In genomic region chr1:78491311-78492071, GRCh38 we compare ENCODE assay signal across 9 cellular contexts. TPM values are rescaled to one million over a fixed set of nuclear protein-coding genes. Genes with fewer than 3 reads are reported as not detected.
DNase-seq lines count a peak whose midpoint lies in the region; ATAC-seq, FAIRE-seq and TF ChIP-seq lines count a peak whose summit lies in the region.
"Had no signal": no experiment of that assay in that cellular context is flagged by ENCODE, and none has a peak within 500 bp of the region (broad histone marks: within the 10 kb centered on the region; RNA-seq: fewer than 3 reads in every experiment).

No MANE protein-coding gene starts in this region.

- H3K36me3 ChIP-seq in adrenal gland (replicated peaks in 1 of 2): no peaks in the 10 kb centered on the region
- H3K36me3 ChIP-seq in iPS-15b (ENCODE audit: control insufficient read depth, insufficient read depth, low read length): no peaks in the 10 kb centered on the region
- no peaks in the 10 kb centered on the region for H3K36me3 ChIP-seq in smooth muscle cell (ENCODE audit: low read depth)

- peaks cover 33% of the 10 kb centered on the region for H3K27me3 Mint-ChIP-seq in activated T-cell treated with anti-CD3 and anti-CD28 coated beads, Interleukin-2, amount 50 U/mL, for 4 hours (ENCODE audit: low read depth)

- no peaks in the 10 kb centered on the region for H3K79me2 ChIP-seq in smooth muscle cell (ENCODE audit: low read depth)

- FAIRE-seq in GM12892 (lab: Jason Lieb, UNC): no peak

- H4K20me1 ChIP-seq in smooth muscle cell (ENCODE audit: low read depth): no peaks in the 10 kb centered on the region

- H3K4me1 Mint-ChIP-seq in activated T-cell treated with anti-CD3 and anti-CD28 coated beads, Interleukin-2, amount 50 U/mL, for 4 hours (ENCODE audit: low read depth): peaks cover 3% of the 10 kb centered on the region

- H3F3A ChIP-seq in smooth muscle cell (ENCODE audit: low read depth): no peaks in the 10 kb centered on the region

- intact Hi-C loops in adrenal gland (cut with DNase I): no loop called here

- peak; percentile 46 for DNase-seq in HEK293T (ENCODE audit: extremely low spot score)
- peak; percentile 28 to 79 (median 47) for DNase-seq in adrenal gland
- DNase-seq in smooth muscle cell (lab: John Stamatoyannopoulos, UW; ENCODE audit: unreplicated experiment): no peak
- DNase-seq in GM12892 (ENCODE audit: insufficient read length): no peak
- no peak for DNase-seq in activated T-cell treated with anti-CD3 and anti-CD28 coated beads, Interleukin-2, amount 50 U/mL, for 4 hours
- DNase-seq: activated naive CD4-positive, alpha-beta T cell had no signal

- TF ChIP-seq CTCF in adrenal gland (IDR thresholded peaks at IDR 0.05) (no peak), smooth muscle cell (IDR thresholded peaks at IDR 0.05; ENCODE audit: borderline replicate concordance, insufficient read depth, poor library complexity, severe bottlenecking) (no peak)

- peak overlapping the region; percentile 82 for H3K4me2 ChIP-seq in smooth muscle cell

- H3K9me3 Mint-ChIP-seq in activated T-cell treated with anti-CD3 and anti-CD28 coated beads, Interleukin-2, amount 50 U/mL, for 4 hours: no peaks in the 10 kb centered on the region

- peak overlapping the region in 2 of 4 donors; percentile 55 to 63 for H3K4me3 ChIP-seq in adrenal gland
- H3K4me3 ChIP-seq in iPS-15b (ENCODE audit: low read depth, low read length): peak overlapping the region; percentile 76
- peak overlapping the region; percentile 48 for H3K4me3 ChIP-seq in smooth muscle cell

- ATAC-seq in HG02852 (IDR thresholded peaks at IDR 0.05; ENCODE audit: unreplicated experiment) (no peak), GM21528 (IDR thresholded peaks at IDR 0.05; ENCODE audit: low FRiP score, unreplicated experiment) (no peak)
- no peak for ATAC-seq in activated T-cell treated with anti-CD3 and anti-CD28 coated beads, Interleukin-2, amount 50 U/mL, for 4 hours

- H2AFZ ChIP-seq in smooth muscle cell (ENCODE audit: low read depth): peak overlapping the region; percentile 84

- no peak overlapping the region for H3K4me3 Mint-ChIP-seq in activated T-cell treated with anti-CD3 and anti-CD28 coated beads, Interleukin-2, amount 50 U/mL, for 4 hours

- 2 to 4% (median 3%) methylated on average over 22 to 40 of the region's 40 CpGs for WGBS in adrenal gland, 4 donors
- WGBS in smooth muscle cell (ENCODE audit: low lambda C conversion rate): 6% methylated on average over 38 of the region's 40 CpGs

- H3K9me3 ChIP-seq in adrenal gland (replicated peaks in 1 of 3): no peaks in the 10 kb centered on the region
- no peaks in the 10 kb centered on the region for H3K9me3 ChIP-seq in iPS-15b (ENCODE audit: control insufficient read depth, insufficient read depth, low read length)
- H3K9me3 ChIP-seq in smooth muscle cell (replicated peaks; ENCODE audit: low read depth): no peaks in the 10 kb centered on the region

- H3K9ac ChIP-seq in iPS-15b (ENCODE audit: low read depth, low read length) (no peak overlapping the region), smooth muscle cell (ENCODE audit: low read depth) (no peak overlapping the region)

- TF ChIP-seq POLR2A in adrenal gland (IDR thresholded peaks at IDR 0.05): peak in 1 of 2 donors; percentile 56
- no peak for TF ChIP-seq POLR2A in GM12892 (IDR thresholded peaks at IDR 0.05; ENCODE audit: low read depth, low read length)

- POLR2A ChIA-PET in HEK293T (lab: Yijun Ruan, JAX): no interaction called here

- CTCF ChIA-PET in HEK293T (lab: Yijun Ruan, JAX): interaction anchor here (2.0 kb wide), 1 partner anchor 158 kb away, joined by 6 read pairs; no protein-coding TSS in a partner anchor

- peaks cover 0 to 8% of the 10 kb centered on the region in 2 donors for H3K4me1 ChIP-seq in adrenal gland (replicated peaks in 1 of 2)
- H3K4me1 ChIP-seq in iPS-15b (ENCODE audit: control insufficient read depth, insufficient read depth, low read length): no peaks in the 10 kb centered on the region
- H3K4me1 ChIP-seq in smooth muscle cell (ENCODE audit: low read depth): no peaks in the 10 kb centered on the region

- H3K36me3 Mint-ChIP-seq in activated T-cell treated with anti-CD3 and anti-CD28 coated beads, Interleukin-2, amount 50 U/mL, for 4 hours (ENCODE audit: insufficient read depth): no peaks in the 10 kb centered on the region

- H3K27ac ChIP-seq in adrenal gland (peak overlapping the region in 3 of 5 donors; percentile 67 to 77 (median 68)), smooth muscle cell (ENCODE audit: low read depth) (no peak overlapping the region)

- H3K27me3 ChIP-seq in adrenal gland (peaks cover 3% of the 10 kb centered on the region), iPS-15b (ENCODE audit: control insufficient read depth, insufficient read depth, low read length) (peaks cover 48% of the 10 kb centered on the region), smooth muscle cell (ENCODE audit: low read depth) (peaks cover 18% of the 10 kb centered on the region)

TF ChIP-seq in HEK293T, 16 proteins besides CTCF, POLR2A, EP300 and RAD21:
- TF ChIP-seq FOXA1 (IDR thresholded peaks at IDR 0.05) (no peak), HDGF (IDR thresholded peaks at IDR 0.05; ENCODE audit: borderline replicate concordance) (no peak), L3MBTL2 (conservative IDR thresholded peaks at IDR 0.05) (peak; percentile 49; the same call in 1 of the 2 replicates), PKNOX1 (IDR thresholded peaks at IDR 0.05) (peak; percentile 18; the same call in 1 of the 2 replicates), LEF1 (IDR thresholded peaks at IDR 0.05; ENCODE audit: borderline replicate concordance) (no peak)
TF ChIP-seq in HEK293T: peak in this region for 2.

RNA-seq across cellular contexts. Expression of gene PTGFR, which starts 0.7 kb away (rescaled TPM):
- 1 to 10 TPM; 2.7 to 8.9 (median 4.6) TPM for total RNA-seq in adrenal gland
- 1 to 10 TPM; 1.0 to 6.1 (median 1.3) TPM for polyA plus RNA-seq in adrenal gland
- total RNA-seq in smooth muscle cell: 6.3 and 6.8 TPM in 2 replicates
- polyA plus RNA-seq in smooth muscle cell: 2.9 and 3.0 TPM in 2 replicates
- 0.06 TPM for polyA plus RNA-seq in GM12892 (2012; ENCODE audit: missing spikeins)
- total RNA-seq in activated T-cell treated with anti-CD3 and anti-CD28 coated beads, Interleukin-2, amount 50 U/mL, for 4 hours: not detected

Comparison
In these comparisons a context has a peak if more than half of its experiments do, and no peak if none do; other contexts are left out.
1. DNase-seq: peak in HEK293T (single experiment) and adrenal gland (7 of 7); none in smooth muscle cell (single experiment), GM12892 (single experiment) and activated T-cell treated with anti-CD3 and anti-CD28 coated beads, Interleukin-2, amount 50 U/mL, for 4 hours (single experiment).